Comparison of ENCODE assay signal across 24 cellular contexts in the genomic region with DNA sequence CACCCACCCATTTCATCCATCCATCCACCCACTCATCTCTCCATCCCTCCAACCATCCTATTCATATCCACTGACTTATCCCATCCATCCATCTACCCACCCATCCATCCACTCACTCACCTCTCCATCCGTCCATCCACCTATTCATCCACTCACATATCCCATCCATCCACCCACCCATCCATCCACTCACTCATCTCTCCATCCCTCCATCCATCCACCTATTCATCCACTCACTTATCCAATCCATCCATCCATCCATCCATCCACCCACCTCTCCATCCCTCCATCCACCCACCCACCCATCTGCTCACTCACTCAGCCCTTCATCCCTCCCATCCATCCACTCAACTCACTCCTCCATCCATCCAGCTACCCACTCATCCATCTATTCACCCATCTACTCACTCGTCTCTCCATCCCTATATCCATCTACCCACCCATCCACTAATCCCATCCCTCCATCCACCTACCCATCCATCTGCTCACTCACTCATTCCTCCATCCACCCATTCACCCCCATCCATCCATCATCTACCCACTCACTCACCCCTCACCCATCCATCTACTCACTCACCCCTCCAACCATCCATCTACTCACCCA.
"Had no signal": no experiment of that assay in that cellular context is flagged by ENCODE, and none has a peak within 500 bp of the region (broad histone marks: within the 10 kb centered on the region; RNA-seq: fewer than 3 reads in every experiment).

No MANE protein-coding gene starts in this region.

- H3K36me3 ChIP-seq: sigmoid colon, thoracic aorta had no signal

- H3K27ac Mint-ChIP-seq: activated CD4-positive, alpha-beta T cell treated with anti-CD3 and anti-CD28 coated beads for 36 hours; activated T-cell treated with anti-CD3 and anti-CD28 coated beads, Interleukin-2, amount 50 U/mL, for 24 hours; activated T-helper 2 cell treated with anti-CD3 and anti-CD28 coated beads, Interferon-gamma antibody, Interleukin-2, Interleukin-4, amounts not matched to agents 10 μg/mL and 5 μg/mL and 100 μg/mL, durations not matched to agents 14 hours and 24 hours and 36 hours; progenitor cell of endocrine pancreas; stimulated activated naive B cell treated with anti-CD40 and anti-IgM and Interleukin-4, amounts not matched to agents 10 μg/mL and 1 μg/mL and 100 μg/mL, for 72 hours; WTC11 had no signal

- H3K27me3 ChIP-seq: body of pancreas, hepatocyte, upper lobe of left lung had no signal

- H3K27ac ChIP-seq: left lung, sigmoid colon, thoracic aorta, upper lobe of left lung had no signal

- H3K4me3 Mint-ChIP-seq: activated CD4-positive, alpha-beta T cell treated with anti-CD3 and anti-CD28 coated beads for 36 hours; activated T-cell treated with anti-CD3 and anti-CD28 coated beads, Interleukin-2, amount 50 U/mL, for 24 hours; naive B cell; stimulated activated naive B cell treated with anti-CD40 and anti-IgM and Interleukin-4, amounts not matched to agents 10 μg/mL and 1 μg/mL and 100 μg/mL, for 72 hours; WTC11 had no signal

- H3K27me3 Mint-ChIP-seq: progenitor cell of endocrine pancreas had no signal

- DNase-seq: activated CD4-positive, alpha-beta T cell treated with anti-CD3 and anti-CD28 coated beads for 36 hours; activated CD4-positive, alpha-beta T cell treated with anti-CD3 and anti-CD28 coated beads, Interleukin-2, amount 50 U/mL, for 4 hours; activated T-cell treated with anti-CD3 and anti-CD28 coated beads, Interleukin-2, amount 50 U/mL, for 24 hours; body of pancreas; dermis blood vessel endothelial cell; effector CD8-positive, alpha-beta T cell; glutamatergic neuron; kidney glomerular epithelial cell; naive B cell; retina; sigmoid colon; stimulated activated CD4-positive, alpha-beta T cell treated with anti-CD3 and anti-CD28 coated beads, Interleukin-15, amount 100 ng/mL, for 24 hours; stimulated activated naive B cell treated with anti-CD40 and anti-IgM and Interleukin-4, amounts not matched to agents 10 μg/mL and 1 μg/mL and 100 μg/mL, for 72 hours; T1000 had no signal

- H3K9me3 Mint-ChIP-seq: activated T-helper 2 cell treated with anti-CD3 and anti-CD28 coated beads, Interferon-gamma antibody, Interleukin-2, Interleukin-4, amounts not matched to agents 10 μg/mL and 5 μg/mL and 100 μg/mL, durations not matched to agents 14 hours and 24 hours and 36 hours had no signal

- ATAC-seq: activated CD4-positive, alpha-beta T cell treated with anti-CD3 and anti-CD28 coated beads for 36 hours; body of pancreas; left lung; stimulated activated naive B cell treated with anti-CD40 and anti-IgM and Interleukin-4, amounts not matched to agents 10 μg/mL and 1 μg/mL and 100 μg/mL, for 72 hours; WTC11 had no signal

- H3K4me3 ChIP-seq: body of pancreas, hepatocyte, left lung, lung, sigmoid colon, smooth muscle cell, thoracic aorta, upper lobe of left lung had no signal

- FAIRE-seq: frontal cortex had no signal
